8 cellular contexts compared by ENCODE assay signal in genomic region chr1:10032287-10032589, GRCh38. TPM values are rescaled to one million over a fixed set of nuclear protein-coding genes. Genes with fewer than 3 reads are reported as not detected.
DNase-seq lines count a peak whose midpoint lies in the region; ATAC-seq and TF ChIP-seq lines count a peak whose summit lies in the region.

No MANE protein-coding gene starts in this region.

- H3K27ac ChIP-seq in left ventricle myocardium inferior (replicated peaks) (peak overlapping the region; percentile 96), body of pancreas (peak overlapping the region; percentile 56 to 92 (median 61)), uterus (peak overlapping the region; percentile 92 to 96)

- TF ChIP-seq POLR2A in body of pancreas (IDR thresholded peaks at IDR 0.05): no peak
- no peak for TF ChIP-seq POLR2A in uterus (IDR thresholded peaks at IDR 0.05)

- H3K36me3 ChIP-seq in left ventricle myocardium inferior (peaks cover 9% of the 10 kb centered on the region), body of pancreas (replicated peaks in 1 of 2; ENCODE audit: insufficient read depth in 1 of 2, low read depth in 2 of 2) (peaks cover 0 to 2% of the 10 kb centered on the region in 2 donors), mucosa of descending colon (ENCODE audit: low read depth) (no peaks in the 10 kb centered on the region), uterus (no peaks in the 10 kb centered on the region)

- DNase-seq in left ventricle myocardium inferior: no peak
- DNase-seq in Right ventricle myocardium inferior (ENCODE audit: missing footprints): no peak
- DNase-seq in body of pancreas: no peak
- DNase-seq in mucosa of descending colon: no peak
- no peak for DNase-seq in uterus
- DNase-seq in globus pallidus (ENCODE audit: low spot score): no peak
- DNase-seq in NCI-H1436 (lab: John Stamatoyannopoulos, UW): no peak

- no peak for TF ChIP-seq CTCF in left ventricle myocardium inferior (IDR thresholded peaks at IDR 0.05; ENCODE audit: borderline replicate concordance)
- TF ChIP-seq CTCF in body of pancreas (IDR thresholded peaks at IDR 0.05): no peak
- TF ChIP-seq CTCF in mucosa of descending colon (IDR thresholded peaks at IDR 0.05): no peak
- TF ChIP-seq CTCF in uterus (IDR thresholded peaks at IDR 0.05): no peak

- ATAC-seq in Right ventricle myocardium inferior (no peak), body of pancreas (no peak), mucosa of descending colon (no peak), HG02588 (IDR thresholded peaks at IDR 0.05; ENCODE audit: unreplicated experiment) (no peak)

- peaks cover 60% of the 10 kb centered on the region for H3K4me1 ChIP-seq in left ventricle myocardium inferior
- peaks cover 30% of the 10 kb centered on the region for H3K4me1 ChIP-seq in body of pancreas
- H3K4me1 ChIP-seq in mucosa of descending colon (ENCODE audit: low read depth): peaks cover 20% of the 10 kb centered on the region
- no peaks in the 10 kb centered on the region for H3K4me1 ChIP-seq in uterus

- no peaks in the 10 kb centered on the region for H3K9me3 ChIP-seq in left ventricle myocardium inferior (replicated peaks)
- no peaks in the 10 kb centered on the region for H3K9me3 ChIP-seq in body of pancreas
- H3K9me3 ChIP-seq in mucosa of descending colon: no peaks in the 10 kb centered on the region
- no peaks in the 10 kb centered on the region for H3K9me3 ChIP-seq in uterus

- peak overlapping the region; percentile 100 for H3K4me3 ChIP-seq in left ventricle myocardium inferior
- H3K4me3 ChIP-seq in body of pancreas: no peak overlapping the region
- peak overlapping the region; percentile 79 for H3K4me3 ChIP-seq in mucosa of descending colon
- peak overlapping the region; percentile 10 to 95 for H3K4me3 ChIP-seq in uterus

- intact Hi-C loops in left ventricle myocardium inferior (cut with micrococcal nuclease): no loop called here
- intact Hi-C loops in Right ventricle myocardium inferior (cut with DNase I): loop anchor here (1.0 to 5.0 kb wide), 5 partner anchors 33 to 155 kb away; partner anchors contain the start of genes CTNNBIP1, LZIC and NMNAT1
- intact Hi-C loops in body of pancreas (cut with DNase I): no loop called here
- intact Hi-C loops in mucosa of descending colon (cut with DNase I, micrococcal nuclease): no loop called here
- intact Hi-C loops in uterus (cut with DNase I; ENCODE audit: low total_unique reads): no loop called here

- 0% methylated on average over 11 to 13 of the region's 13 CpGs for WGBS in body of pancreas, 2 donors

- H3K27me3 ChIP-seq in left ventricle myocardium inferior (ENCODE audit: low read depth): no peaks in the 10 kb centered on the region
- H3K27me3 ChIP-seq in body of pancreas: no peaks in the 10 kb centered on the region
- no peaks in the 10 kb centered on the region for H3K27me3 ChIP-seq in uterus

RNA-seq across cellular contexts. Expression of gene UBE4B, which starts 0.5 kb away (rescaled TPM):
- 80.3 TPM for total RNA-seq in left ventricle myocardium inferior
- 66.4 TPM for total RNA-seq in Right ventricle myocardium inferior
- total RNA-seq in body of pancreas: 10 to 100 TPM; 43.8 to 57.0 TPM
- 10 to 100 TPM; 40.7 to 66.2 (median 41.4) TPM for total RNA-seq in mucosa of descending colon
- 10 to 100 TPM; 15.4 to 54.2 (median 30.4) TPM for total RNA-seq in uterus

RNA-seq across cellular contexts. Expression of gene RBP7, which starts 35.2 kb away (rescaled TPM):
- 23.1 TPM for total RNA-seq in left ventricle myocardium inferior
- 39.3 TPM for total RNA-seq in Right ventricle myocardium inferior
- total RNA-seq in body of pancreas: 10 to 100 TPM in 1 of 2 donors, 1 to 10 TPM in 1; 7.5 to 46.8 TPM
- total RNA-seq in mucosa of descending colon: 1 to 10 TPM in 2 of 3 donors, under 1 TPM in 1; 0.69 to 4.1 (median 1.7) TPM
- 10 to 100 TPM in 3 of 4 donors, 1 to 10 TPM in 1; 2.5 to 47.1 (median 35.1) TPM for total RNA-seq in uterus

Comparison
In these comparisons a context has a peak if more than half of its experiments do, and no peak if none do; other contexts are left out.
1. H3K4me3 ChIP-seq: peak in left ventricle myocardium inferior (single experiment), mucosa of descending colon (single experiment) and uterus (2 of 2); none in body of pancreas (0 of 2).
2. Peak in every context shown above with its lines, with median percentiles within 50 percentile points of each other: H3K27ac ChIP-seq.